Comparison of ENCODE assay signal across 8 cellular contexts in the genomic region with DNA sequence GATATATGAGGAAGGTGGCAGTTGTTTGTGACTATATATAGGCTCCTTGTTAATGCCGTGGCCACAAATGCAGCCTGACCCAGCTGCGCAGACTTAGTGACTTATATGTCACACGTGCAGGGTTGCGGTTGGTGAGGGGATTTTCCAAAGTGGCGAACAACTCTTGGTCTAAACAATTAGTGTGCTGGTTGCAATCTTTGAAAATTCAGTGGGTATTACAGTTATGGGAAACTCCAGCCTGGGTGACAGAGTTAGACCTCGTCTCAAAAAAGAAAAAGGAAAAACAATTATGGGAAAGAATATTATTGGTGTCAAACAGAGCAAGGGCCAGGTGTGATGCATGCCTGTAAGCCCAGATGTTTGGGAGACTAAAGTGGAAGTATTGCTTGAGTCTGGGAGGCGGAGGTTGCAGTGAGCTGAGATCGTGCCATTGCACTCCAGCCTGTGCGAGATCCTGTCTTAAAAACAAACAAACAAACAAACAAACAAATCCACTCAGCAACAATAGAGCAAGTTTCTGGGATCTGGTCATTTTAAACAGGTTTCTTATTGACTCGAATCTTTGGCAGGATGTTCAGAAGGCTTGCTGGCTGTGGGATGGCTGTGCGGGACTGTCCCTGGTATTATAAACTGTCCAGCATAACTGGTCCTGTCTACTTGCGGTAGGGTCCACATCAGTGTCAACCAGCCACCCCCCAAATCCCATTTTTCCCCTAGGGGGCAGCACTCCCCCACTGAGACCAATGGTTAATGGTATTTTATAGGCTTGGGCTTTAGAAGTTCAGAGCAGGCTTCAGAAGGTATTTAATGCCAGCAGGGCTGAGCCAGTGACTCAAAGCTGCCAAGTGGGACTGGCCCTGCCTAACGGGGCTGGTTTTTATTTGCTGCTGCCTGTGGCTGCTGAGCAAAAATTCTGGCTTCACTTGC. TPM values are rescaled to one million over a fixed set of nuclear protein-coding genes. Genes with fewer than 3 reads are reported as not detected.
DNase-seq lines count a peak whose midpoint lies in the region; ATAC-seq lines count a peak whose summit lies in the region.

No MANE protein-coding gene starts in this region.

- H3K9ac ChIP-seq in BLaER1 = peak overlapping the region; percentile 44; the same call in 1 of the 2 replicates

- no peaks in the 10 kb centered on the region for H3K27me3 Mint-ChIP-seq in activated CD4-positive, alpha-beta T cell treated with anti-CD3 and anti-CD28 coated beads, Interleukin-2, amount 10 ng/mL, durations not matched to agents 7 days and 5 days
- H3K27me3 Mint-ChIP-seq in memory B cell = no peaks in the 10 kb centered on the region

- no peaks in the 10 kb centered on the region for H3K27me3 ChIP-seq in BLaER1

- H3K9me3 Mint-ChIP-seq in activated CD4-positive, alpha-beta T cell treated with anti-CD3 and anti-CD28 coated beads, Interleukin-2, amount 10 ng/mL, durations not matched to agents 7 days and 5 days = no peaks in the 10 kb centered on the region
- H3K9me3 Mint-ChIP-seq in memory B cell = no peaks in the 10 kb centered on the region

- H3K36me3 ChIP-seq in BLaER1 = peaks cover 61% of the 10 kb centered on the region

- peak overlapping the region; percentile 18; the same call in 1 of the 2 replicates for H3K4me2 ChIP-seq in BLaER1

- CTCF ChIA-PET in activated CD4-positive, alpha-beta T cell treated with anti-CD3 and anti-CD28 coated beads, Interleukin-2, amount 10 ng/mL, durations not matched to agents 7 days and 5 days (lab: Charles Lee) = interaction anchor here (1.0 kb wide), 1 partner anchor 62 kb away, joined by 3 read pairs; no protein-coding TSS in a partner anchor

- peaks cover 16% of the 10 kb centered on the region for H3K4me1 ChIP-seq in BLaER1

- H3K4me1 Mint-ChIP-seq in activated CD4-positive, alpha-beta T cell treated with anti-CD3 and anti-CD28 coated beads, Interleukin-2, amount 10 ng/mL, durations not matched to agents 7 days and 5 days = peaks cover 5% of the 10 kb centered on the region
- peaks cover 8% of the 10 kb centered on the region for H3K4me1 Mint-ChIP-seq in memory B cell

- H3K9me3 ChIP-seq in BLaER1 = no peaks in the 10 kb centered on the region

- DNase-seq in NCI-H460 (ENCODE audit: extremely low read depth, low read depth) (peak; percentile 46), dermis blood vessel endothelial cell (peak; percentile 76), memory B cell (ENCODE audit: low spot score in 2 of 2) (peak; percentile 68 to 84)
- DNase-seq in activated CD4-positive, alpha-beta T cell treated with anti-CD3 and anti-CD28 coated beads, Interleukin-2, amount 10 ng/mL, durations not matched to agents 7 days and 5 days = peak; percentile 79
- peak; percentile 33 to 58 for DNase-seq in stimulated activated CD8-positive, alpha-beta memory T cell treated with anti-CD3 and anti-CD28 coated beads, Interleukin-4, amount 100 ng/mL, for 4 hours (ENCODE audit: low read depth in 2 of 2, low spot score in 1 of 2)

- POLR2A ChIA-PET in activated CD4-positive, alpha-beta T cell treated with anti-CD3 and anti-CD28 coated beads, Interleukin-2, amount 10 ng/mL, durations not matched to agents 7 days and 5 days (lab: Charles Lee) = no interaction called here

- H3K4me3 ChIP-seq in BLaER1 = no peak overlapping the region

- H3K36me3 Mint-ChIP-seq in activated CD4-positive, alpha-beta T cell treated with anti-CD3 and anti-CD28 coated beads, Interleukin-2, amount 10 ng/mL, durations not matched to agents 7 days and 5 days (ENCODE audit: low read depth) = peaks cover 3% of the 10 kb centered on the region
- H3K36me3 Mint-ChIP-seq in memory B cell = peaks cover 18% of the 10 kb centered on the region

- H4K20me1 ChIP-seq in BLaER1 = no peaks in the 10 kb centered on the region

- peak overlapping the region; percentile 38; the same call in 1 of the 2 replicates for H3K27ac ChIP-seq in BLaER1

- H3K27ac Mint-ChIP-seq in activated CD4-positive, alpha-beta T cell treated with anti-CD3 and anti-CD28 coated beads, Interleukin-2, amount 10 ng/mL, durations not matched to agents 7 days and 5 days = peak overlapping the region; percentile 65
- H3K27ac Mint-ChIP-seq in memory B cell = peak overlapping the region; percentile 98

- no peak overlapping the region for H3K4me3 Mint-ChIP-seq in activated CD4-positive, alpha-beta T cell treated with anti-CD3 and anti-CD28 coated beads, Interleukin-2, amount 10 ng/mL, durations not matched to agents 7 days and 5 days
- H3K4me3 Mint-ChIP-seq in memory B cell = peak overlapping the region; percentile 73

- ATAC-seq in GM18868 (IDR thresholded peaks at IDR 0.05; ENCODE audit: unreplicated experiment) (peak; percentile 76), HG03103 (IDR thresholded peaks at IDR 0.05; ENCODE audit: low read depth, unreplicated experiment) (peak; percentile 61), memory B cell (ENCODE audit: low read depth) (peak; percentile 87)

RNA-seq across cellular contexts. Expression of gene RELB, which starts 15.4 kb away (rescaled TPM):
- total RNA-seq in NCI-H460 (2014; rRNA removed; shearing (Covaris generic)) = 10.1 and 12.5 TPM in 2 replicates
- 2.4 and 12.7 TPM in 2 replicates for polyA plus RNA-seq in NCI-H460 (2014; cell fraction: nucleus; rRNA removed)
- 10 to 100 TPM; 16.8 to 20.0 TPM for total RNA-seq in activated CD4-positive, alpha-beta T cell treated with anti-CD3 and anti-CD28 coated beads, Interleukin-2, amount 10 ng/mL, durations not matched to agents 7 days and 5 days
- total RNA-seq in dermis blood vessel endothelial cell = 16.8 and 18.4 TPM in 2 replicates

RNA-seq across cellular contexts. Expression of gene CLASRP, which starts 22.2 kb away (rescaled TPM):
- total RNA-seq in NCI-H460 (2014; rRNA removed; shearing (Covaris generic)) = 20.4 and 31.4 TPM in 2 replicates
- 76.5 and 88.6 TPM in 2 replicates for polyA plus RNA-seq in NCI-H460 (2014; cell fraction: nucleus; rRNA removed)
- total RNA-seq in activated CD4-positive, alpha-beta T cell treated with anti-CD3 and anti-CD28 coated beads, Interleukin-2, amount 10 ng/mL, durations not matched to agents 7 days and 5 days = 100 to 1,000 TPM; 101 to 109 TPM
- total RNA-seq in dermis blood vessel endothelial cell = 13.8 and 16.0 TPM in 2 replicates

RNA-seq across cellular contexts. Expression of gene ZNF296, which starts 59.6 kb away (rescaled TPM):
- total RNA-seq in NCI-H460 (2014; rRNA removed; shearing (Covaris generic)) = 0.27 and 1.4 TPM in 2 replicates
- polyA plus RNA-seq in NCI-H460 (2014; cell fraction: nucleus; rRNA removed) = 0.61 TPM in 1 of 2 replicates, not detected in the other
- total RNA-seq in activated CD4-positive, alpha-beta T cell treated with anti-CD3 and anti-CD28 coated beads, Interleukin-2, amount 10 ng/mL, durations not matched to agents 7 days and 5 days = 1 to 10 TPM; 4.0 to 4.1 TPM
- 0.17 and 0.51 TPM in 2 replicates for total RNA-seq in dermis blood vessel endothelial cell
